Comparison of ENCODE assay signal across 1 cellular context in the genomic region with DNA sequence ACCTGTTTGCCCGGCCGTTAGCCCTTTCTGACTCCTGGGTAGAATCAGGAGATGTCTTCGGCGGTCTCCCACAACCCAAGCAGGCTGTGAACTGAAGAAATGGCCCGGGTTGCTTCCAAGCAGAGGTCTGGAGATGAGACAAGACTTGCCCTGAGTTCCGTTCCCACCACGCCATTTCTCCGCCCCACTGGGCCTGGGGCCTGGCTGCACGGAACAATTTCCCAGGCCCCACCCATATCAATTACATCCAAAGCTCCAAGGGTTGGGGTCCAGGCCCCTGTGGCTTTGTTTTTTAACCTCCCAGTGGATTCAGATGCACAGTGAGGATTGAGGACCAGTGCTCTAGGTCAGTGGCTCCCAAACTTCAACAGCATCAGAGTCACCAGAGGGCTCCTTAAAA.
TF ChIP-seq lines count a peak whose summit lies in the region.

No MANE protein-coding gene starts in this region.

TF ChIP-seq in HepG2, 621 proteins besides CTCF, POLR2A, EP300 and RAD21:
- 0 out of 2 replicates have a peak, but pooled peaks have one; percentile 4 for TF ChIP-seq ZNF703 (CRISPR knock-in tag; IDR thresholded peaks at IDR 0.05; ENCODE audit: borderline replicate concordance)
- TF ChIP-seq, protein P1, sequence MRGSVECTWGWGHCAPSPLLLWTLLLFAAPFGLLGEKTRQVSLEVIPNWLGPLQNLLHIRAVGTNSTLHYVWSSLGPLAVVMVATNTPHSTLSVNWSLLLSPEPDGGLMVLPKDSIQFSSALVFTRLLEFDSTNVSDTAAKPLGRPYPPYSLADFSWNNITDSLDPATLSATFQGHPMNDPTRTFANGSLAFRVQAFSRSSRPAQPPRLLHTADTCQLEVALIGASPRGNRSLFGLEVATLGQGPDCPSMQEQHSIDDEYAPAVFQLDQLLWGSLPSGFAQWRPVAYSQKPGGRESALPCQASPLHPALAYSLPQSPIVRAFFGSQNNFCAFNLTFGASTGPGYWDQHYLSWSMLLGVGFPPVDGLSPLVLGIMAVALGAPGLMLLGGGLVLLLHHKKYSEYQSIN (CRISPR knock-in tag; IDR thresholded peaks at IDR 0.05; ENCODE audit: borderline replicate concordance): no peak
